In genomic region chr6:100573169-100573568, GRCh38 we compare ENCODE assay signal across 9 cellular contexts.
DNase-seq lines count a peak whose midpoint lies in the region; ATAC-seq, FAIRE-seq and TF ChIP-seq lines count a peak whose summit lies in the region.
"Had no signal": no experiment of that assay in that cellular context is flagged by ENCODE, and none has a peak within 500 bp of the region (broad histone marks: within the 10 kb centered on the region; RNA-seq: fewer than 3 reads in every experiment).

No MANE protein-coding gene starts in this region.

- ATAC-seq in K562 (peak; percentile 47; the same call in 1 of the 3 replicates), HG02885 (IDR thresholded peaks at IDR 0.05; ENCODE audit: poor library complexity, unreplicated experiment) (no peak), HG02884 (IDR thresholded peaks at IDR 0.05; ENCODE audit: unreplicated experiment) (no peak)
- no peak for ATAC-seq in stimulated activated memory B cell treated with anti-CD40 and anti-IgM and Interleukin-4, amounts not matched to agents 10 μg/mL and 1 μg/mL and 100 μg/mL, for 72 hours

- H3K4me1 ChIP-seq in K562 (replicated peaks in 1 of 2; ENCODE audit: control insufficient read depth in 2 of 2, insufficient read depth in 2 of 2, low read length in 2 of 2) (no peaks in the 10 kb centered on the region), mesenchymal stem cell (ENCODE audit: control insufficient read depth, insufficient read depth, low read depth, low read length) (no peaks in the 10 kb centered on the region)
- H3K4me1 ChIP-seq: SJCRH30 had no signal

- TF ChIP-seq EP300 in K562 (IDR thresholded peaks at IDR 0.05; ENCODE audit: low read length) = no peak

- H3K79me1 ChIP-seq in mesenchymal stem cell (replicated peaks; ENCODE audit: low read length, poor library complexity, severe bottlenecking) = peaks cover 1% of the 10 kb centered on the region

- no peak for FAIRE-seq in D721Med (lab: Jason Lieb, UNC)
- peak; percentile 40 for FAIRE-seq in K562 (lab: Jason Lieb, UNC)

- BruUV-seq in K562 (replicated peaks; lab: Mats Ljungman, UMichigan) = no TSS peak

- H2BK120ac ChIP-seq in mesenchymal stem cell (ENCODE audit: low read depth, low read length) = no peak overlapping the region

- TF ChIP-seq RAD21 in K562 (CRISPR knock-in tag; conservative IDR thresholded peaks at IDR 0.05 in 1 of 2, IDR thresholded peaks at IDR 0.05 in 1 of 2) = no peak

- H2BK15ac ChIP-seq in mesenchymal stem cell (ENCODE audit: low read depth, poor library complexity, severe bottlenecking) = no peak overlapping the region

- DNase-seq in D721Med (ENCODE audit: insufficient read length, low spot score) (no peak), K562 (ENCODE audit: extremely low read depth in 1 of 4, low spot score in 3 of 4) (peak in 3 of 4 experiments; percentile 14 to 17 (median 16)), mesenchymal stem cell (peak; percentile 14), nucleus accumbens (lab: John Stamatoyannopoulos, UW) (no peak)

- H3K36me3 Mint-ChIP-seq in stimulated activated memory B cell treated with anti-CD40 and anti-IgM and Interleukin-4, amounts not matched to agents 10 μg/mL and 1 μg/mL and 100 μg/mL, for 72 hours = peaks cover 53% of the 10 kb centered on the region

- H4K91ac ChIP-seq in mesenchymal stem cell (ENCODE audit: low read length) = no peak overlapping the region

- H3K4me3 Mint-ChIP-seq in stimulated activated memory B cell treated with anti-CD40 and anti-IgM and Interleukin-4, amounts not matched to agents 10 μg/mL and 1 μg/mL and 100 μg/mL, for 72 hours = no peak overlapping the region

- H3K27me3 ChIP-seq in K562 (ENCODE audit: control insufficient read depth in 2 of 2, insufficient read depth in 2 of 2, low read length in 2 of 2) = no peaks in the 10 kb centered on the region
- H3K27me3 ChIP-seq in mesenchymal stem cell (ENCODE audit: control insufficient read depth in 1 of 2, insufficient read depth in 1 of 2, low read length in 2 of 2) = no peaks in the 10 kb centered on the region
- H3K27me3 ChIP-seq: SJCRH30 had no signal

- in situ Hi-C loops in K562 (cut with MboI) = no loop called here

- no peaks in the 10 kb centered on the region for H3K27me3 Mint-ChIP-seq in stimulated activated memory B cell treated with anti-CD40 and anti-IgM and Interleukin-4, amounts not matched to agents 10 μg/mL and 1 μg/mL and 100 μg/mL, for 72 hours

- no peaks in the 10 kb centered on the region for H3K79me2 ChIP-seq in K562 (ENCODE audit: control insufficient read depth, insufficient read depth, low read length)

- no peak overlapping the region for H3K4ac ChIP-seq in mesenchymal stem cell (ENCODE audit: low read depth in 1 of 2, low read length in 2 of 2)

- no peak overlapping the region for H3K27ac Mint-ChIP-seq in stimulated activated memory B cell treated with anti-CD40 and anti-IgM and Interleukin-4, amounts not matched to agents 10 μg/mL and 1 μg/mL and 100 μg/mL, for 72 hours

- H2BK5ac ChIP-seq in mesenchymal stem cell (ENCODE audit: low read depth, low read length, poor library complexity, severe bottlenecking) = no peak overlapping the region

- POLR2A ChIA-PET in K562 (lab: Yijun Ruan, JAX) = interaction anchor here (0.7 kb wide), 1 partner anchor 30 kb away, joined by 4 read pairs; no protein-coding TSS in a partner anchor

- H3K23ac ChIP-seq in mesenchymal stem cell (ENCODE audit: low read length in 2 of 2) = no peak overlapping the region

- no peaks in the 10 kb centered on the region for H3K9me3 ChIP-seq in K562 (replicated peaks; ENCODE audit: control insufficient read depth, insufficient read depth, low read depth, low read length)
- H3K9me3 ChIP-seq in mesenchymal stem cell (ENCODE audit: control insufficient read depth, low read length) = no peaks in the 10 kb centered on the region
- H3K9me3 ChIP-seq: SJCRH30 had no signal

- H2AFZ ChIP-seq in K562 (ENCODE audit: low read depth, low read length) = no peak overlapping the region
- no peak overlapping the region for H2AFZ ChIP-seq in mesenchymal stem cell (ENCODE audit: low read depth, low read length)

- no peaks in the 10 kb centered on the region for H3K4me1 Mint-ChIP-seq in stimulated activated memory B cell treated with anti-CD40 and anti-IgM and Interleukin-4, amounts not matched to agents 10 μg/mL and 1 μg/mL and 100 μg/mL, for 72 hours

- no peak overlapping the region for H2AK5ac ChIP-seq in mesenchymal stem cell (ENCODE audit: low read length, severe bottlenecking)

- peaks cover 6% of the 10 kb centered on the region for H3K9me3 Mint-ChIP-seq in stimulated activated memory B cell treated with anti-CD40 and anti-IgM and Interleukin-4, amounts not matched to agents 10 μg/mL and 1 μg/mL and 100 μg/mL, for 72 hours

- H4K20me1 ChIP-seq in K562 (replicated peaks; ENCODE audit: control insufficient read depth, insufficient read depth, low read length) = no peaks in the 10 kb centered on the region

- H3K9ac ChIP-seq in K562 (ENCODE audit: insufficient read depth in 1 of 2, low read depth in 2 of 2, low read length in 2 of 2) = no peak overlapping the region
- H3K9ac ChIP-seq in mesenchymal stem cell (ENCODE audit: low read length) = peak overlapping the region; percentile 76

- H3K14ac ChIP-seq in mesenchymal stem cell (ENCODE audit: low read length in 2 of 2) = no peak overlapping the region

- H3K36me3 ChIP-seq in K562 (ENCODE audit: control insufficient read depth, insufficient read depth, low read length) (no peaks in the 10 kb centered on the region), mesenchymal stem cell (ENCODE audit: control insufficient read depth in 1 of 2, insufficient read depth in 2 of 2, low read depth in 1 of 2, low read length in 2 of 2) (peaks cover 0 to 31% of the 10 kb centered on the region in 2 experiments)

- TF ChIP-seq POLR2A in K562 (conservative IDR thresholded peaks at IDR 0.05) = no peak

- peak; percentile 20 for TF ChIP-seq CTCF in D721Med (IDR thresholded peaks at IDR 0.05; ENCODE audit: insufficient read depth, missing control alignments)
- TF ChIP-seq CTCF in LNCAP (IDR thresholded peaks at IDR 0.05) = peak; percentile 61
- peak in 2 of 3 experiments; percentile 22 to 45; a peak in 2 of 6 replicates for TF ChIP-seq CTCF in K562 (IDR thresholded peaks at IDR 0.05 in 2 of 3, conservative IDR thresholded peaks at IDR 0.05 in 1 of 3; ENCODE audit: insufficient read depth in 2 of 3, low read depth in 1 of 3, low read length in 3 of 3)

- H3K4me2 ChIP-seq in K562 (ENCODE audit: insufficient read depth, low read length) (no peak overlapping the region), mesenchymal stem cell (ENCODE audit: low read length, poor library complexity, severe bottlenecking) (no peak overlapping the region)

- H3K4me3 ChIP-seq in K562 (no peak overlapping the region), mesenchymal stem cell (ENCODE audit: insufficient read depth in 1 of 2, low read depth in 1 of 2, low read length in 2 of 2) (no peak overlapping the region)
- H3K4me3 ChIP-seq: SJCRH30 had no signal

- CTCF ChIA-PET in K562 (lab: Yijun Ruan, JAX; ENCODE audit: low intra/inter-chr PET ratio) = no interaction called here

- no peak overlapping the region for H3K18ac ChIP-seq in mesenchymal stem cell (ENCODE audit: low read depth in 1 of 2, low read length in 2 of 2)

- no peak overlapping the region for H4K8ac ChIP-seq in mesenchymal stem cell (ENCODE audit: low read length)

- H2BK12ac ChIP-seq in mesenchymal stem cell (ENCODE audit: low read length in 2 of 2) = no peak overlapping the region

- peaks cover 2% of the 10 kb centered on the region for H3K9me1 ChIP-seq in K562 (ENCODE audit: control insufficient read depth, insufficient read depth, low read length)

- intact Hi-C loops in K562 (cut with micrococcal nuclease) = loop anchor here (10.0 kb wide), 1 partner anchor 458 kb away; no protein-coding TSS in a partner anchor

- no peak overlapping the region for H3K27ac ChIP-seq in K562 (ENCODE audit: extremely low read depth, low read depth, low read length)
- H3K27ac ChIP-seq in mesenchymal stem cell (ENCODE audit: low read length, poor library complexity, severe bottlenecking) = no peak overlapping the region
- H3K27ac ChIP-seq: SJCRH30 had no signal

Comparison
In these comparisons a context has a peak if more than half of its experiments do, and no peak if none do; other contexts are left out.
1. DNase-seq: peak in K562 (3 of 4) and mesenchymal stem cell (single experiment); none in D721Med (single experiment) and nucleus accumbens (0 of 56).
2. Peak in every context shown above with its lines, with median percentiles within 50 percentile points of each other: CTCF ChIP-seq.